20 cellular contexts compared by ENCODE assay signal in genomic region chrX:153487590-153488071, GRCh38. TPM values are rescaled to one million over a fixed set of nuclear protein-coding genes. Genes with fewer than 3 reads are reported as not detected.
A peak's percentile ranks its signal among the peaks of the same experiment; 100 is the strongest.
DNase-seq lines count a peak whose midpoint lies in the region; ATAC-seq and TF ChIP-seq lines count a peak whose summit lies in the region.
"Had no signal": no experiment of that assay in that cellular context is flagged by ENCODE, and none has a peak within 500 bp of the region (broad histone marks: within the 10 kb centered on the region; RNA-seq: fewer than 3 reads in every experiment).

No MANE protein-coding gene starts in this region.

- peak overlapping the region; percentile 38 for H2AFZ ChIP-seq in ACC112 (ENCODE audit: low read length, unreplicated experiment)

- no peaks in the 10 kb centered on the region for H3K4me1 Mint-ChIP-seq in glutamatergic neuron (ENCODE audit: low read depth, unreplicated experiment)
- H3K4me1 Mint-ChIP-seq: central memory CD8-positive, alpha-beta T cell had no signal

- H3K4me1 ChIP-seq in ACC112 (ENCODE audit: control insufficient read depth, insufficient read depth, low read length, unreplicated experiment) = peaks cover 30% of the 10 kb centered on the region
- no peaks in the 10 kb centered on the region for H3K4me1 ChIP-seq in right lobe of liver
- H3K4me1 ChIP-seq: Peyer's patch had no signal

- TF ChIP-seq CTCF in right lobe of liver (IDR thresholded peaks at IDR 0.05) = no peak
- TF ChIP-seq CTCF in glutamatergic neuron (IDR thresholded peaks at IDR 0.05; ENCODE audit: partially characterized antibody, unreplicated experiment) = no peak

- H3K36me3 ChIP-seq in ACC112 (ENCODE audit: insufficient read depth, low read length) (no peaks in the 10 kb centered on the region), right lobe of liver (no peaks in the 10 kb centered on the region)
- H3K36me3 ChIP-seq: Peyer's patch had no signal

- no peaks in the 10 kb centered on the region for H3K9me3 ChIP-seq in right lobe of liver
- H3K9me3 ChIP-seq: Peyer's patch had no signal

- H3K4me3 Mint-ChIP-seq in glutamatergic neuron (ENCODE audit: unreplicated experiment) = no peak overlapping the region
- H3K4me3 Mint-ChIP-seq: CD8-positive, alpha-beta T cell; central memory CD8-positive, alpha-beta T cell; stimulated activated naive CD8-positive, alpha-beta T cell treated with anti-CD3 and anti-CD28 coated beads, Interleukin-15, Interleukin-2, amounts not matched to agents 100 ng/mL and 50 ng/mL, for 24 hours had no signal

- H3K36me3 Mint-ChIP-seq in glutamatergic neuron (ENCODE audit: unreplicated experiment) = no peaks in the 10 kb centered on the region
- H3K36me3 Mint-ChIP-seq: activated naive CD4-positive, alpha-beta T cell treated with anti-CD3 and anti-CD28 coated beads, Interleukin-2, amount 50 U/mL, for 72 hours; CD8-positive, alpha-beta T cell had no signal

- intact Hi-C loops in right lobe of liver (cut with DNase I) = no loop called here

- H3K27me3 ChIP-seq in ACC112 (ENCODE audit: insufficient read depth, low read length) (no peaks in the 10 kb centered on the region), right lobe of liver (no peaks in the 10 kb centered on the region)
- H3K27me3 ChIP-seq: Peyer's patch had no signal

- TF ChIP-seq POLR2A in right lobe of liver (IDR thresholded peaks at IDR 0.05) = no peak

- no peaks in the 10 kb centered on the region for H3K27me3 Mint-ChIP-seq in glutamatergic neuron (ENCODE audit: unreplicated experiment)
- H3K27me3 Mint-ChIP-seq: central memory CD8-positive, alpha-beta T cell; stimulated activated naive CD8-positive, alpha-beta T cell treated with anti-CD3 and anti-CD28 coated beads, Interleukin-15, Interleukin-2, amounts not matched to agents 100 ng/mL and 50 ng/mL, for 24 hours had no signal

- peak; percentile 29 to 59 (median 44) for ATAC-seq in right lobe of liver
- no peak for ATAC-seq in GM19397 (IDR thresholded peaks at IDR 0.05; ENCODE audit: unreplicated experiment)
- ATAC-seq: activated naive CD4-positive, alpha-beta T cell treated with anti-CD3 and anti-CD28 coated beads, Interleukin-2, amount 50 U/mL, for 72 hours; CD8-positive, alpha-beta T cell had no signal

- WGBS in right lobe of liver (ENCODE audit: insufficient coverage, low coverage, low lambda C conversion rate, missing lambda C conversion rate) = 60% methylated on average over 1 of the region's 11 CpGs

- no peaks in the 10 kb centered on the region for H3K79me2 ChIP-seq in ACC112 (ENCODE audit: control insufficient read depth, insufficient read depth, low read length, unreplicated experiment)

- H3K9me3 Mint-ChIP-seq in glutamatergic neuron (ENCODE audit: unreplicated experiment) = no peaks in the 10 kb centered on the region
- H3K9me3 Mint-ChIP-seq: activated naive CD4-positive, alpha-beta T cell treated with anti-CD3 and anti-CD28 coated beads, Interleukin-2, amount 50 U/mL, for 72 hours; CD8-positive, alpha-beta T cell; central memory CD8-positive, alpha-beta T cell; stimulated activated naive CD8-positive, alpha-beta T cell treated with anti-CD3 and anti-CD28 coated beads, Interleukin-15, Interleukin-2, amounts not matched to agents 100 ng/mL and 50 ng/mL, for 24 hours had no signal

- DNase-seq in right lobe of liver (peak in 1 of 3 donors; percentile 57), glutamatergic neuron (no peak), COLO668 (lab: John Stamatoyannopoulos, UW; ENCODE audit: unreplicated experiment) (no peak)
- DNase-seq: 8988T; CD8-positive, alpha-beta T cell; hippocampal formation; mammary epithelial cell; NCI-H2029; NCI-H526 treated with DMSO at 0.1 percent for 48 hours; Peyer's patch; T-helper 1 cell had no signal

- H3K27ac Mint-ChIP-seq in glutamatergic neuron (ENCODE audit: unreplicated experiment) = no peak overlapping the region
- H3K27ac Mint-ChIP-seq: activated naive CD4-positive, alpha-beta T cell treated with anti-CD3 and anti-CD28 coated beads, Interleukin-2, amount 50 U/mL, for 72 hours; CD8-positive, alpha-beta T cell; stimulated activated naive CD8-positive, alpha-beta T cell treated with anti-CD3 and anti-CD28 coated beads, Interleukin-15, Interleukin-2, amounts not matched to agents 100 ng/mL and 50 ng/mL, for 24 hours had no signal

- H3K4me3 ChIP-seq in ACC112 (ENCODE audit: low read depth, low read length) = peak overlapping the region; percentile 45
- H3K4me3 ChIP-seq in right lobe of liver = no peak overlapping the region
- H3K4me3 ChIP-seq: Peyer's patch, skin epidermis had no signal

- H3K27ac ChIP-seq in ACC112 (ENCODE audit: low read depth, low read length) (peak overlapping the region; percentile 72), cingulate gyrus (ENCODE audit: low read depth, low read length) (peak overlapping the region; percentile 47), right lobe of liver (no peak overlapping the region)

RNA-seq across cellular contexts. Expression of gene BGN, which starts 7.1 kb away (rescaled TPM):
- 100 to 1,000 TPM in 4 of 6 experiments, 10 to 100 TPM in 2; 57.0 to 161 (median 122) TPM for total RNA-seq in right lobe of liver
- 0.56 TPM for total RNA-seq in glutamatergic neuron (ENCODE audit: unreplicated experiment)
- total RNA-seq: activated naive CD4-positive, alpha-beta T cell treated with anti-CD3 and anti-CD28 coated beads, Interleukin-2, amount 50 U/mL, for 72 hours; CD8-positive, alpha-beta T cell had no signal

RNA-seq across cellular contexts. Expression of gene HAUS7, which starts 17.3 kb away (rescaled TPM):
- 10 to 100 TPM in 1 of 6 experiments, 1 to 10 TPM in 5; 5.6 to 14.9 (median 8.8) TPM for total RNA-seq in right lobe of liver
- 24.6 TPM for total RNA-seq in glutamatergic neuron (ENCODE audit: unreplicated experiment)

RNA-seq across cellular contexts. Expression of gene ATP2B3, which starts 29.8 kb away (rescaled TPM):
- under 1 TPM in 1 of 6 experiments, not detected in 5; 0.07 TPM for total RNA-seq in right lobe of liver
- 68.0 TPM for total RNA-seq in glutamatergic neuron (ENCODE audit: unreplicated experiment)
- total RNA-seq: activated naive CD4-positive, alpha-beta T cell treated with anti-CD3 and anti-CD28 coated beads, Interleukin-2, amount 50 U/mL, for 72 hours; CD8-positive, alpha-beta T cell; epithelial cell of proximal tubule; M059J; mammary epithelial cell; Peyer's patch had no signal

RNA-seq across cellular contexts. Expression of gene TREX2, which starts 41.8 kb away (rescaled TPM):
- total RNA-seq in right lobe of liver (under 1 TPM in 4 of 6 experiments, not detected in 2; 0.18 to 0.46 (median 0.23) TPM), glutamatergic neuron (ENCODE audit: unreplicated experiment) (0.29 TPM)
- total RNA-seq: epithelial cell of proximal tubule had no signal

Comparison
In these comparisons a context has a peak if more than half of its experiments do, and no peak if none do; other contexts are left out.
1. H3K27ac ChIP-seq: peak in ACC112 (single experiment) and cingulate gyrus (single experiment); none in right lobe of liver (0 of 3).
2. RNA of gene BGN, which starts 7.1 kb away (total RNA-seq): 57.0 to 161 TPM in right lobe of liver; 0.56 TPM in glutamatergic neuron (single experiment); every median in the first group is over 10 times any median in the second.
3. RNA of gene ATP2B3, which starts 29.8 kb away (total RNA-seq): 68.0 TPM in glutamatergic neuron (single experiment); 0.07 TPM in right lobe of liver; every median in the first group is over 10 times any median in the second.